In the genomic region with DNA sequence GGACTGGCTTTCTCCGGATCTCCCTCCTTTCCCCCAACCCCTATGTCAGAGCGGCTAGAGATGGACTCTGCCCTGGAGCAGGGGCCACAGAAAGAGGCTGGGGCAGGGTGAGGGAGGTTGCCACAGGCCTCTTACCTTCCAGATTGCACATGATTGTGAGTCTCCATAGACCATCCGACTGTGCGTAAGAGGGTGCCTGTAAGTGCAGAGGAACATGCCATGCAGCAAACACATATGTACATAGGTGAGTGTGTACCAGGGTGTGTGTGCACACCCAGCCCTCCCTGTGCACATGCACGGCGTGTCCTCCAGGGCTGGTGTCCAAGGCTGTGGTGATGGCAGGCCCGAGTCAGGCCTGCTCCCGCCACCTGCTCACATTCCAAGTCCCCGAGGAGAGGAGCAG, we compare ENCODE assay signal across 17 cellular contexts. TPM values are rescaled to one million over a fixed set of nuclear protein-coding genes. Genes with fewer than 3 reads are reported as not detected.
A peak's percentile ranks its signal among the peaks of the same experiment; 100 is the strongest.
DNase-seq lines count a peak whose midpoint lies in the region; TF ChIP-seq lines count a peak whose summit lies in the region.
"Had no signal": no experiment of that assay in that cellular context is flagged by ENCODE, and none has a peak within 500 bp of the region (broad histone marks: within the 10 kb centered on the region; RNA-seq: fewer than 3 reads in every experiment).

No MANE protein-coding gene starts in this region.

- TF ChIP-seq POLR2A in Peyer's patch (IDR thresholded peaks at IDR 0.05) (no peak), prostate gland (IDR thresholded peaks at IDR 0.05) (no peak)

- WGBS in hepatocyte (ENCODE audit: low lambda C conversion rate, missing lambda C conversion rate): 68% methylated on average over 9 of the region's 9 CpGs
- 81% methylated on average over 9 of the region's 9 CpGs for WGBS in prostate gland

- TF ChIP-seq CTCF in Peyer's patch (IDR thresholded peaks at IDR 0.05) (no peak), hepatocyte (IDR thresholded peaks at IDR 0.05; ENCODE audit: poor library complexity) (no peak), osteoblast (IDR thresholded peaks at IDR 0.05; ENCODE audit: extremely low read depth, low read depth, low read length) (no peak), prostate gland (IDR thresholded peaks at IDR 0.05) (no peak)

- H2AFZ ChIP-seq in hepatocyte: no peak overlapping the region
- no peak overlapping the region for H2AFZ ChIP-seq in osteoblast (ENCODE audit: low read length)

- H3K9me2 ChIP-seq in hepatocyte (replicated peaks; ENCODE audit: insufficient read depth): no peaks in the 10 kb centered on the region

- H3K27me3 ChIP-seq in Peyer's patch: no peaks in the 10 kb centered on the region
- no peaks in the 10 kb centered on the region for H3K27me3 ChIP-seq in hepatocyte
- no peaks in the 10 kb centered on the region for H3K27me3 ChIP-seq in osteoblast (ENCODE audit: insufficient read depth, low read length)
- H3K27me3 ChIP-seq in prostate gland (replicated peaks; ENCODE audit: insufficient read depth): no peaks in the 10 kb centered on the region
- H3K27me3 ChIP-seq: BLaER1 had no signal

- peaks cover 0 to 37% (median 1%) of the 10 kb centered on the region in 4 donors for H3K4me1 ChIP-seq in Peyer's patch
- H3K4me1 ChIP-seq in hepatocyte (ENCODE audit: insufficient read depth): peaks cover 42% of the 10 kb centered on the region
- H3K4me1 ChIP-seq in osteoblast (ENCODE audit: insufficient read depth, low read length): no peaks in the 10 kb centered on the region
- H3K4me1 ChIP-seq in prostate gland (replicated peaks): no peaks in the 10 kb centered on the region

- H3K36me3 ChIP-seq in Peyer's patch (no peaks in the 10 kb centered on the region), hepatocyte (replicated peaks; ENCODE audit: insufficient read depth, low read depth) (no peaks in the 10 kb centered on the region), osteoblast (ENCODE audit: insufficient read depth, low read length) (no peaks in the 10 kb centered on the region), prostate gland (no peaks in the 10 kb centered on the region)
- H3K36me3 ChIP-seq: BLaER1 had no signal

- DNase-seq in DMS79 (lab: John Stamatoyannopoulos, UW): peak; percentile 62
- no peak for DNase-seq in DMS79 treated with DMSO at 0.1 percent for 48 hours (lab: John Stamatoyannopoulos, UW)
- peak in 2 of 3 donors; percentile 51 to 66 for DNase-seq in Peyer's patch
- DNase-seq in hepatocyte (ENCODE audit: low spot score): peak; percentile 43
- peak; percentile 30 for DNase-seq in osteoblast (ENCODE audit: insufficient read length, low spot score, missing footprints)
- DNase-seq in NCI-H2196 (lab: John Stamatoyannopoulos, UW; ENCODE audit: unreplicated experiment): no peak
- no peak for DNase-seq in prostate gland (ENCODE audit: low spot score)
- no peak for DNase-seq in SKM-1 treated with dmso at 0.1 percent for 144 hours (lab: John Stamatoyannopoulos, UW; ENCODE audit: unreplicated experiment)
- DNase-seq: activated CD4-positive, alpha-beta T cell treated with anti-CD3 and anti-CD28 coated beads, Interleukin-2, amount 50 U/mL, for 48 hours; DMS153; H7; NCI-H1694; NCI-H524 treated with DMSO at 0.1 percent for 48 hours; nucleus accumbens; OCI-M1 had no signal

- H3K9me3 ChIP-seq in Peyer's patch: no peaks in the 10 kb centered on the region
- no peaks in the 10 kb centered on the region for H3K9me3 ChIP-seq in hepatocyte (ENCODE audit: low read depth)
- no peaks in the 10 kb centered on the region for H3K9me3 ChIP-seq in osteoblast (ENCODE audit: low read depth, low read length)
- H3K9me3 ChIP-seq in prostate gland: no peaks in the 10 kb centered on the region
- H3K9me3 ChIP-seq: BLaER1 had no signal

- intact Hi-C loops in prostate gland (cut with DNase I): no loop called here

- H3K4me3 ChIP-seq in Peyer's patch (no peak overlapping the region), hepatocyte (no peak overlapping the region), osteoblast (ENCODE audit: insufficient read depth, low read length) (no peak overlapping the region), prostate gland (no peak overlapping the region)
- H3K4me3 ChIP-seq: BLaER1 had no signal

- H4K20me1 ChIP-seq in hepatocyte (ENCODE audit: insufficient read depth, poor library complexity, severe bottlenecking): no peaks in the 10 kb centered on the region
- no peaks in the 10 kb centered on the region for H4K20me1 ChIP-seq in osteoblast (ENCODE audit: insufficient read depth, low read length)

- no peak overlapping the region for H3K4me2 ChIP-seq in hepatocyte
- H3K4me2 ChIP-seq in osteoblast (ENCODE audit: insufficient read depth, low read length): no peak overlapping the region
- H3K4me2 ChIP-seq: BLaER1 had no signal

- H3K79me2 ChIP-seq in hepatocyte: no peaks in the 10 kb centered on the region
- no peaks in the 10 kb centered on the region for H3K79me2 ChIP-seq in osteoblast (ENCODE audit: insufficient read depth, low read length)

- H3K27ac ChIP-seq in Peyer's patch (peak overlapping the region in 2 of 4 donors; percentile 16 to 52), hepatocyte (peak overlapping the region; percentile 65), osteoblast (ENCODE audit: low read depth, low read length) (no peak overlapping the region), prostate gland (no peak overlapping the region)
- H3K27ac ChIP-seq: 22Rv1, BLaER1 had no signal

RNA-seq across cellular contexts. Expression of a gene that starts 28.3 kb away (rescaled TPM):
- total RNA-seq in Peyer's patch (10 to 100 TPM in 1 of 4 donors, 1 to 10 TPM in 3; 3.9 to 26.1 (median 7.0) TPM), hepatocyte (7.4 and 8.5 TPM in 2 replicates), osteoblast (0.29 and 0.36 TPM in 2 replicates), prostate gland (10 to 100 TPM in 1 of 2 donors, 1 to 10 TPM in 1; 2.0 to 52.3 TPM)
- 8.3 and 11.3 TPM in 2 replicates for polyA plus RNA-seq in hepatocyte

Comparison
In these comparisons a context has a peak if more than half of its experiments do, and no peak if none do; other contexts are left out.
1. DNase-seq: peak in DMS79 (single experiment), Peyer's patch (2 of 3), hepatocyte (single experiment) and osteoblast (single experiment); none in DMS79 treated with DMSO at 0.1 percent for 48 hours (single experiment), NCI-H2196 (single experiment), prostate gland (single experiment) and SKM-1 treated with dmso at 0.1 percent for 144 hours (single experiment).